In genomic region chr19:58560007-58560887, GRCh38 we compare ENCODE assay signal across 1 cellular context.
TF ChIP-seq lines count a peak whose summit lies in the region.

No MANE protein-coding gene starts in this region.

TF ChIP-seq in H1, 55 proteins besides CTCF, POLR2A, EP300 and RAD21:
- TF ChIP-seq MAFK (IDR thresholded peaks at IDR 0.05; ENCODE audit: low read depth, low read length): no peak
- TF ChIP-seq CHD2 (IDR thresholded peaks at IDR 0.05; ENCODE audit: low read length): no peak
- no peak for TF ChIP-seq POLR2AphosphoS5 (IDR thresholded peaks at IDR 0.05; ENCODE audit: low read depth, low read length)
- no peak for TF ChIP-seq TAF1 (IDR thresholded peaks at IDR 0.05; ENCODE audit: low read depth, low read length)
- no peak for TF ChIP-seq YY1 (IDR thresholded peaks at IDR 0.05; ENCODE audit: low read depth, low read length)
- no peak for TF ChIP-seq SIRT6 (IDR thresholded peaks at IDR 0.05; ENCODE audit: low read length)
- TF ChIP-seq SIN3A (conservative IDR thresholded peaks at IDR 0.05 in 1 of 2, IDR thresholded peaks at IDR 0.05 in 1 of 2; ENCODE audit: low read depth in 1 of 2, low read length in 2 of 2): no peak
- no peak for TF ChIP-seq RBBP5 (IDR thresholded peaks at IDR 0.05; ENCODE audit: borderline replicate concordance, low read depth, low read length)
- TF ChIP-seq BRCA1 (IDR thresholded peaks at IDR 0.05; ENCODE audit: low read depth, low read length): no peak
- TF ChIP-seq EZH2 (IDR thresholded peaks at IDR 0.05; ENCODE audit: low read depth, low read length, severe bottlenecking): no peak
- no peak for TF ChIP-seq RXRA (IDR thresholded peaks at IDR 0.05; ENCODE audit: insufficient read depth, low read depth, low read length)
- TF ChIP-seq CBX5 (IDR thresholded peaks at IDR 0.05; ENCODE audit: low read depth, low read length): no peak
- TF ChIP-seq TAF7 (optimal IDR thresholded peaks at IDR 0.05; ENCODE audit: borderline replicate concordance, low read depth, low read length): no peak
